In genomic region chr17:3529817-3530741, GRCh38 we compare ENCODE assay signal across 12 cellular contexts. TPM values are rescaled to one million over a fixed set of nuclear protein-coding genes. Genes with fewer than 3 reads are reported as not detected.
DNase-seq lines count a peak whose midpoint lies in the region; ATAC-seq, FAIRE-seq and TF ChIP-seq lines count a peak whose summit lies in the region.
"Had no signal": no experiment of that assay in that cellular context is flagged by ENCODE, and none has a peak within 500 bp of the region (broad histone marks: within the 10 kb centered on the region; RNA-seq: fewer than 3 reads in every experiment).

No MANE protein-coding gene starts in this region.

- POLR2A ChIA-PET in HEK293 (lab: Yijun Ruan, JAX) = interaction anchor here (0.5 kb wide), 1 partner anchor 69 kb away, joined by 3 read pairs; no protein-coding TSS in a partner anchor
- POLR2A ChIA-PET in H1 (lab: Charles Lee; ENCODE audit: partially characterized antibody) = no interaction called here

- CTCF ChIA-PET in HEK293 (lab: Yijun Ruan, JAX) (no interaction called here), H1 (lab: Charles Lee; ENCODE audit: partially characterized antibody) (interaction anchor here (0.8 to 1.4 kb wide), 4 partner anchors 11 to 162 kb away, joined by 3 to 5 read pairs (median 3); no protein-coding TSS in a partner anchor)

- peak overlapping the region; percentile 37 for H4K5ac ChIP-seq in H1 (ENCODE audit: insufficient read length, low read depth, low read length)

- peak overlapping the region; percentile 99 for H2BK12ac ChIP-seq in H1 (ENCODE audit: low read depth, low read length)

- no peaks in the 10 kb centered on the region for H3K36me3 ChIP-seq in HEK293 (ENCODE audit: control insufficient read depth in 2 of 2, insufficient read depth in 1 of 2, low read length in 2 of 2)
- no peaks in the 10 kb centered on the region for H3K36me3 ChIP-seq in H1 (ENCODE audit: control insufficient read depth in 2 of 4, insufficient read depth in 4 of 4, low read length in 3 of 4)
- H3K36me3 ChIP-seq in left lung = no peaks in the 10 kb centered on the region
- no peaks in the 10 kb centered on the region for H3K36me3 ChIP-seq in spleen

- no peaks in the 10 kb centered on the region for H4K20me1 ChIP-seq in H1 (replicated peaks in 1 of 2; ENCODE audit: control insufficient read depth in 1 of 2, insufficient read depth in 2 of 2, low read length in 2 of 2)

- H3K79me2 ChIP-seq in H1 (ENCODE audit: control insufficient read depth in 1 of 2, insufficient read depth in 2 of 2, low read length in 2 of 2) = no peaks in the 10 kb centered on the region

- H2AK5ac ChIP-seq in H1 (ENCODE audit: low read depth, low read length) = peak overlapping the region; percentile 90; the same call in 1 of the 2 replicates

- peak overlapping the region; percentile 93 for H2BK120ac ChIP-seq in H1 (replicated peaks; ENCODE audit: low read depth, low read length)

- peak overlapping the region; percentile 88 for H3K4ac ChIP-seq in H1 (replicated peaks; ENCODE audit: insufficient read length, low read depth, low read length)

- no peak for TF ChIP-seq POLR2A in H1 (IDR thresholded peaks at IDR 0.05; ENCODE audit: control extremely low read depth in 1 of 2, low read depth in 2 of 2, low read length in 2 of 2)
- no peak for TF ChIP-seq POLR2A in spleen (IDR thresholded peaks at IDR 0.05)

- ATAC-seq in left lung = peak; percentile 67
- no peak for ATAC-seq in GM19455 (IDR thresholded peaks at IDR 0.05; ENCODE audit: unreplicated experiment)
- ATAC-seq in GM21717 (IDR thresholded peaks at IDR 0.05; ENCODE audit: unreplicated experiment) = no peak
- no peak for ATAC-seq in GM21515 (IDR thresholded peaks at IDR 0.05; ENCODE audit: unreplicated experiment)

- no peaks in the 10 kb centered on the region for H3K27me3 ChIP-seq in H1 (replicated peaks in 1 of 4; ENCODE audit: control insufficient read depth in 3 of 4, extremely low read depth in 1 of 4, insufficient read depth in 3 of 4, low read length in 3 of 4)
- peaks cover 0 to 45% of the 10 kb centered on the region in 2 donors for H3K27me3 ChIP-seq in left lung
- peaks cover 0 to 36% (median 0%) of the 10 kb centered on the region in 7 donors for H3K27me3 ChIP-seq in spleen (replicated peaks in 1 of 7)

- H3K56ac ChIP-seq in H1 (replicated peaks; ENCODE audit: insufficient read length, low read depth, low read length) = no peak overlapping the region

- H3K9ac ChIP-seq in H1 (replicated peaks in 1 of 4; ENCODE audit: extremely low read depth in 1 of 4, low read depth in 3 of 4, low read length in 3 of 4) = no peak overlapping the region

- H3K4me3 ChIP-seq in HEK293 (ENCODE audit: low read depth, low read length) (no peak overlapping the region), H1 (ENCODE audit: extremely low read depth in 1 of 4, insufficient read depth in 2 of 4, low read depth in 3 of 4, low read length in 4 of 4) (no peak overlapping the region), left lung (no peak overlapping the region), spleen (no peak overlapping the region)

- TF ChIP-seq CTCF in HEK293 (tag by site-specific recombination; IDR thresholded peaks at IDR 0.05) = no peak
- no peak for TF ChIP-seq CTCF in H1 (IDR thresholded peaks at IDR 0.05; ENCODE audit: control extremely low read depth in 1 of 3, insufficient read depth in 1 of 3, low read depth in 1 of 3, low read length in 3 of 3)
- TF ChIP-seq CTCF in left lung (IDR thresholded peaks at IDR 0.05) = no peak
- no peak for TF ChIP-seq CTCF in spleen (IDR thresholded peaks at IDR 0.05 in 8 of 11, conservative IDR thresholded peaks at IDR 0.05 in 3 of 11)

- peak; percentile 78 for FAIRE-seq in H1 (lab: Jason Lieb, UNC)

- H3K27ac ChIP-seq in HEK293 (ENCODE audit: extremely low read depth, low read depth, low read length) (no peak overlapping the region), H1 (ENCODE audit: low read depth, low read length) (no peak overlapping the region), left lung (no peak overlapping the region), spleen (no peak overlapping the region)
- H3K27ac ChIP-seq: VCaP had no signal

- DNase-seq in H1 (ENCODE audit: low read depth in 1 of 2, low spot score in 2 of 2) (no peak), left lung (no peak), spleen (peak; percentile 66), COLO829 (ENCODE audit: low spot score) (no peak)
- DNase-seq: activated naive CD8-positive, alpha-beta T cell treated with anti-CD3 and anti-CD28 coated beads for 36 hours; stimulated activated CD4-positive, alpha-beta T cell treated with anti-CD3 and anti-CD28 coated beads, Interleukin-12 subunit alpha, Interleukin-12 subunit beta, amount 100 ng/mL, for 4 hours had no signal

- H2BK15ac ChIP-seq in H1 (ENCODE audit: low read length) = peak overlapping the region; percentile 100

- TF ChIP-seq EP300 in H1 (IDR thresholded peaks at IDR 0.05; ENCODE audit: borderline replicate concordance in 1 of 2, low read depth in 2 of 2, low read length in 2 of 2) = no peak

- intact Hi-C loops in left lung (cut with DNase I) = no loop called here
- intact Hi-C loops in spleen (cut with DNase I; ENCODE audit: low total_unique reads) = no loop called here

- TF ChIP-seq RAD21 in H1 (IDR thresholded peaks at IDR 0.05 in 1 of 2, conservative IDR thresholded peaks at IDR 0.05 in 1 of 2; ENCODE audit: low read depth in 2 of 2, low read length in 2 of 2) = no peak

- WGBS in H1 (ENCODE audit: extremely low coverage in 1 of 2, insufficient coverage in 1 of 2, insufficient read length in 1 of 2, insufficient replicate concordance in 2 of 2, low coverage in 1 of 2, low lambda C conversion rate in 2 of 2, missing lambda C conversion rate in 1 of 2), 2 experiments = 75% methylated on average over 32 of the region's 32 CpGs; no CpG with 5 or more reads in 1 of the 2 experiments
- 63 to 87% (median 71%) methylated on average over 27 to 32 of the region's 32 CpGs for WGBS in spleen, 5 donors

- H4K91ac ChIP-seq in H1 (replicated peaks; ENCODE audit: insufficient read length, low read length) = peak overlapping the region; percentile 92

- no peaks in the 10 kb centered on the region for H3K9me3 ChIP-seq in HEK293 (ENCODE audit: control insufficient read depth, insufficient read depth, low read depth, low read length)
- H3K9me3 ChIP-seq in H1 (ENCODE audit: insufficient read depth in 2 of 2, low read depth in 1 of 2, low read length in 1 of 2) = no peaks in the 10 kb centered on the region
- no peaks in the 10 kb centered on the region for H3K9me3 ChIP-seq in left lung
- no peaks in the 10 kb centered on the region for H3K9me3 ChIP-seq in spleen

- no peaks in the 10 kb centered on the region for H3K4me1 ChIP-seq in HEK293 (ENCODE audit: control insufficient read depth, insufficient read depth, low read length)
- peaks cover 0 to 17% (median 6%) of the 10 kb centered on the region in 4 experiments; a peak in 6 of 7 replicates for H3K4me1 ChIP-seq in H1 (replicated peaks in 1 of 4; ENCODE audit: control insufficient read depth in 3 of 4, insufficient read depth in 4 of 4, low read length in 3 of 4)
- no peaks in the 10 kb centered on the region for H3K4me1 ChIP-seq in left lung
- H3K4me1 ChIP-seq in spleen = peaks cover 0 to 8% (median 0%) of the 10 kb centered on the region in 6 donors

- no peaks in the 10 kb centered on the region for H3K79me1 ChIP-seq in H1 (ENCODE audit: low read depth, low read length)

- no peak overlapping the region for H3K14ac ChIP-seq in H1 (ENCODE audit: insufficient read length)

- H2BK5ac ChIP-seq in H1 (ENCODE audit: low read depth, low read length) = peak overlapping the region; percentile 75; the same call in 1 of the 2 replicates

- peak overlapping the region; percentile 92; the same call in 1 of the 2 replicates for H2AFZ ChIP-seq in H1 (ENCODE audit: low read length)

- peak overlapping the region; percentile 93 for H3K18ac ChIP-seq in H1 (ENCODE audit: extremely low read depth, low read length)

- H4K8ac ChIP-seq in H1 (ENCODE audit: extremely low read depth, insufficient read depth, low read length) = peak overlapping the region; percentile 91

- no peak overlapping the region; a peak in 1 of 4 replicates for H3K4me2 ChIP-seq in H1 (ENCODE audit: insufficient read depth in 1 of 2, low read depth in 2 of 2, low read length in 2 of 2)

- peaks cover 3% of the 10 kb centered on the region; the same call in 1 of the 2 replicates for H3K23me2 ChIP-seq in H1 (ENCODE audit: low read depth, low read length)

- no peak overlapping the region for H3K23ac ChIP-seq in H1 (ENCODE audit: insufficient read length)

- peak overlapping the region; percentile 97; the same call in 1 of the 2 replicates for H2BK20ac ChIP-seq in H1 (ENCODE audit: low read length)

RNA-seq across cellular contexts. Expression of gene TRPV3, which starts 27.5 kb away (rescaled TPM):
- total RNA-seq in H1 (2021; fragmentation: NEBNext Ultra II Directional; extraction: Animal tissue kit (Norgen Biotek cat#: 25700)) = 0.40 and 0.56 TPM in 2 replicates
- 1.0 and 1.1 TPM in 2 replicates for polyA plus RNA-seq in H1 (2011; rRNA removed)
- polyA plus RNA-seq in H1 (2011; cell fraction: cytosol; rRNA removed) = 1.6 TPM
- 3.0 TPM for polyA plus RNA-seq in H1 (2011; cell fraction: nucleus; rRNA removed)
- polyA plus RNA-seq in H1 (2012, experiment 1 of 2) = 0.55 to 0.91 TPM (median 0.73 TPM) in 4 replicates
- polyA plus RNA-seq in H1 (2012, experiment 2 of 2) = 0.12 TPM
- 0.36 TPM for polyA plus RNA-seq in H1 (2013, experiment 1 of 2)
- 0.28 TPM for polyA plus RNA-seq in H1 (2013, experiment 2 of 2)
- polyA minus RNA-seq in H1 (2011; rRNA and poly(A)+ RNA removed) = 1.9 and 5.2 TPM in 2 replicates
- 1.3 TPM for polyA minus RNA-seq in H1 (2011; cell fraction: cytosol; rRNA and poly(A)+ RNA removed)
- polyA minus RNA-seq in H1 (2011; cell fraction: nucleus; rRNA and poly(A)+ RNA removed) = 1.9 TPM
- total RNA-seq in left lung = under 1 TPM; 0.55 to 0.58 TPM
- 1 to 10 TPM in 5 of 7 donors, under 1 TPM in 2; 0.32 to 2.0 (median 1.2) TPM for total RNA-seq in spleen
- polyA plus RNA-seq in spleen = under 1 TPM; 0.13 to 0.45 (median 0.20) TPM

RNA-seq across cellular contexts. Expression of gene ASPA, which starts 54.3 kb away (rescaled TPM):
- not detected in 2 replicates for total RNA-seq in H1 (2021; fragmentation: NEBNext Ultra II Directional; extraction: Animal tissue kit (Norgen Biotek cat#: 25700))
- polyA plus RNA-seq in H1 (2011; rRNA removed) (0.03 TPM in 1 of 2 replicates, not detected in the other), spleen (1 to 10 TPM in 1 of 3 donors, under 1 TPM in 2; 0.86 to 1.6 (median 0.93) TPM)
- polyA plus RNA-seq in H1 (2011; cell fraction: cytosol; rRNA removed) = 0.01 TPM
- 0.04 TPM for polyA plus RNA-seq in H1 (2011; cell fraction: nucleus; rRNA removed)
- not detected in 4 replicates for polyA plus RNA-seq in H1 (2012, experiment 1 of 2)
- polyA plus RNA-seq in H1 (2012, experiment 2 of 2) = not detected
- 0.08 TPM for polyA plus RNA-seq in H1 (2013, experiment 1 of 2)
- polyA plus RNA-seq in H1 (2013, experiment 2 of 2) = 0.04 TPM
- polyA minus RNA-seq in H1 (2011; rRNA and poly(A)+ RNA removed) = not detected in 2 replicates
- not detected for polyA minus RNA-seq in H1 (2011; cell fraction: cytosol; rRNA and poly(A)+ RNA removed)
- polyA minus RNA-seq in H1 (2011; cell fraction: nucleus; rRNA and poly(A)+ RNA removed) = not detected
- total RNA-seq in left lung (1 to 10 TPM; 6.5 to 7.1 TPM), spleen (10 to 100 TPM in 1 of 7 donors, 1 to 10 TPM in 6; 1.4 to 10.8 (median 7.0) TPM)
- total RNA-seq: activated naive CD8-positive, alpha-beta T cell treated with anti-CD3 and anti-CD28 coated beads for 36 hours had no signal

RNA-seq across cellular contexts. Expression of gene SPATA22, which starts 58.5 kb away (rescaled TPM):
- total RNA-seq in H1 (2021; fragmentation: NEBNext Ultra II Directional; extraction: Animal tissue kit (Norgen Biotek cat#: 25700)) = not detected in 2 replicates
- polyA plus RNA-seq in H1 (2011; rRNA removed) (0.06 TPM in 1 of 2 replicates, not detected in the other), spleen (under 1 TPM; 0.22 to 0.80 (median 0.24) TPM)
- polyA plus RNA-seq in H1 (2011; cell fraction: cytosol; rRNA removed) = not detected
- polyA plus RNA-seq in H1 (2011; cell fraction: nucleus; rRNA removed) = not detected
- not detected in 4 replicates for polyA plus RNA-seq in H1 (2012, experiment 1 of 2)
- not detected for polyA plus RNA-seq in H1 (2012, experiment 2 of 2)
- 0.04 TPM for polyA plus RNA-seq in H1 (2013, experiment 1 of 2)
- 0.07 TPM for polyA plus RNA-seq in H1 (2013, experiment 2 of 2)
- not detected in 2 replicates for polyA minus RNA-seq in H1 (2011; rRNA and poly(A)+ RNA removed)
- not detected for polyA minus RNA-seq in H1 (2011; cell fraction: cytosol; rRNA and poly(A)+ RNA removed)
- not detected for polyA minus RNA-seq in H1 (2011; cell fraction: nucleus; rRNA and poly(A)+ RNA removed)
- total RNA-seq in left lung (1 to 10 TPM in 1 of 2 donors, under 1 TPM in 1; 0.26 to 1.4 TPM), spleen (under 1 TPM in 1 of 7 donors, not detected in 6; 0.54 TPM)
- total RNA-seq: LHCN-M2 had no signal

Comparison
In these comparisons a context has a peak if more than half of its experiments do, and no peak if none do; other contexts are left out.
1. Of the 6 proteins assayed by ChIP-seq in both HEK293 and H1: peak only in HEK293: none; only in H1: YY1; in both: none; in neither: 5.